9 cellular contexts compared by ENCODE assay signal in the genomic region with DNA sequence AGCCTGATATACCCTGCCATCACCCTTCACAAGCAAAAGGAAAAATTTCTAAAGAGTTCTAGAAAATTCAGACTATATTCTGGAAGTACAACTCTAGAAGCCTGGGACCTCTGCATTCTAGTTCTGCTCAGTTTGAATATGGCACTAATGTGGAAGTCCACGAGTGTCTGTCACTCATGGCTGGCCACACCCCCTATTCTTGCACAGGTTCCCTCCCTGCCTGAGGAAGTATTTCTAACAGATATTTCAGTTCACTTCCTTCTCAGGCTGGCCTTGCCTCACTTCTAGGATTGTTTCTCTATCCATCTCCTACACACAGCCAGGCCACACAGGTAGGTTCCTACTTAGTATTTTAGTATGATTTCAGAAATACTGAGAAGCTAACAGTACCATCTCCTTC.
DNase-seq lines count a peak whose midpoint lies in the region; ATAC-seq, FAIRE-seq and TF ChIP-seq lines count a peak whose summit lies in the region.
"Had no signal": no experiment of that assay in that cellular context is flagged by ENCODE, and none has a peak within 500 bp of the region (broad histone marks: within the 10 kb centered on the region; RNA-seq: fewer than 3 reads in every experiment).

No MANE protein-coding gene starts in this region.

- no peak for FAIRE-seq in GM12892 (lab: Jason Lieb, UNC)

- DNase-seq in UCSD-AML1 (lab: John Stamatoyannopoulos, UW; ENCODE audit: unreplicated experiment) (peak; percentile 48), renal cortical epithelial cell (ENCODE audit: low read depth) (peak; percentile 26), GM12892 (ENCODE audit: insufficient read length) (no peak), putamen (ENCODE audit: low spot score) (no peak)
- DNase-seq: trophoblast cell had no signal

- no peak for TF ChIP-seq POLR2A in GM12892 (IDR thresholded peaks at IDR 0.05; ENCODE audit: low read depth, low read length)

- peak; percentile 45 for ATAC-seq in GM18870 (IDR thresholded peaks at IDR 0.05; ENCODE audit: unreplicated experiment)
- peak; percentile 53 for ATAC-seq in HG03175 (IDR thresholded peaks at IDR 0.05; ENCODE audit: unreplicated experiment)
- no peak for ATAC-seq in GM18517 (IDR thresholded peaks at IDR 0.05; ENCODE audit: unreplicated experiment)
- no peak for ATAC-seq in GM18907 (IDR thresholded peaks at IDR 0.05; ENCODE audit: unreplicated experiment)

Comparison
In these comparisons a context has a peak if more than half of its experiments do, and no peak if none do; other contexts are left out.
1. ATAC-seq: peak in GM18870 (single experiment) and HG03175 (single experiment); none in GM18517 (single experiment) and GM18907 (single experiment).
2. DNase-seq: peak in UCSD-AML1 (single experiment) and renal cortical epithelial cell (single experiment); none in GM12892 (single experiment) and putamen (single experiment).